8 cellular contexts compared by ENCODE assay signal in the genomic region with DNA sequence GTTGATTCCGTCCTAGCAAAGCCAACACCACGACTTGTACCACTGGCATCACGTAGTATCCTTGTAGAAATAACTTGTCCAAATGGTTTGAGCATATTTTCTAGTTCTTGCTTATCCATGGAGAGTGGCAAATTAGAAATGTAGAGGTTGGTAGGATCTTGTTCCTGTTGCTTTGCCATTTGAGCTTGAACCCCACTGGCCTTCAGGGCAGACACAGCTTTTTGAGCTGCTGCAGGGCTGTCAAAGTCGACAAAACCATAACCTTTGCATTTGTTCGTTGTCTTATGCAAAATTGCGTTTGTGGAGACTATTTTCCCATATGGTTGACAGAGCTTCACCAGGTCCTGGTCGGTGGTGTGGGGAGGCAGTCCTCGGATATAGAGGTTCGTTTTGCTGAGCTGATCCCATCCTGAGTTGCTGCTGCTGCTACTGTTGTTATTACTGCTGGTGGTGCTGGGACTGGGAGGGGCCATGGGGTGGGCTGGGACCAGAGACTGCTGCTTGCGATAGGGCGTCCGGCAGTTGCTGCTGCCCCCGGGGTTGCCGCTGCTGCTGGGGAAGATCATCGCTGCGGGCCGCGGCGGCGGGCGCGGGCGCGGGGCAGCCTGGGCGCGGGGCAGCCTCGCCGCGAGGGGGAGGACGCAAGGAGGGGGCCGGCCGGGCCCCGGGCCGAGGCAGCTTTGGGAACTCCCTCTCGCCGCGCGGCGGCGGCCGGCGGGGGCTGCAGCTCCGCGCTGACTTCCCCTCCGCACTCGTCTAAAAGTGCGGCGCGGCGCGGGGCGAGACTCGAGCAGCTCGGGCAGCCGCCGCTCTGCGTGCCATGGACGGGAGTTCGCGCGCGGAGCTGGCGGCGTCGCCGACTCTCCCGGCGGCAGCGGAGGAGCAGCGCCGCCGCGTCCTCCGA. TPM values are rescaled to one million over a fixed set of nuclear protein-coding genes. Genes with fewer than 3 reads are reported as not detected.
A peak's percentile ranks its signal among the peaks of the same experiment; 100 is the strongest.
DNase-seq lines count a peak whose midpoint lies in the region; ATAC-seq and TF ChIP-seq lines count a peak whose summit lies in the region.
"Not testable (repeated sequence)": the region's sequence is repeated elsewhere in the genome, so short reads cannot be mapped to it uniquely, and the experiment has no call there.

No MANE protein-coding gene starts in this region.

- H3K36me3 ChIP-seq in Caco-2 (ENCODE audit: control insufficient read depth, insufficient read depth, low read length); PC-9 (ENCODE audit: low read depth): not testable (repeated sequence)

- H3K9me3 ChIP-seq in Caco-2; PC-9 (ENCODE audit: insufficient read depth, low read depth): not testable (repeated sequence)

- ATAC-seq in GM21390 (IDR thresholded peaks at IDR 0.05; ENCODE audit: unreplicated experiment) (peak; percentile 50), HG03571 (IDR thresholded peaks at IDR 0.05; ENCODE audit: unreplicated experiment) (peak; percentile 52), esophagus mucosa (peak; percentile 44)

- peak overlapping the region; percentile 63 for H3K4me3 Mint-ChIP-seq in Caco-2 (ENCODE audit: unreplicated experiment)

- H3K9me3 Mint-ChIP-seq in Caco-2 (ENCODE audit: unreplicated experiment), result not testable (repeated sequence)

- H3K79me2 ChIP-seq in PC-9 (ENCODE audit: low read depth), result not testable (repeated sequence)

- H3K4me1 Mint-ChIP-seq in Caco-2 (ENCODE audit: low read depth, unreplicated experiment), result peaks cover 11% of the 10 kb centered on the region

- H3K27me3 Mint-ChIP-seq in Caco-2 (ENCODE audit: insufficient read depth, unreplicated experiment), result not testable (repeated sequence)

- intact Hi-C loops in Caco-2 (cut with micrococcal nuclease; ENCODE audit: unreplicated experiment), result loop anchor here (1.0 kb wide), 3 partner anchors 20 to 90 kb away; partner anchors contain the start of gene TMBIM4
- intact Hi-C loops in PC-9 (cut with micrococcal nuclease; ENCODE audit: unreplicated experiment), result not testable (repeated sequence)

- H3K27ac ChIP-seq in PC-9, result not testable (repeated sequence)

- POLR2A ChIA-PET in Caco-2 (lab: Charles Lee), result interaction anchor here (0.7 to 1.3 kb wide), 2 partner anchors 65 to 68 kb away, joined by 3 to 5 read pairs; partner anchors contain the start of gene TMBIM4
- POLR2A ChIA-PET in PC-9 (lab: Charles Lee; ENCODE audit: unreplicated experiment), result not testable (repeated sequence)

- peak overlapping the region; percentile 76 for H3K4me2 ChIP-seq in PC-9

- H3K27ac Mint-ChIP-seq in Caco-2 (ENCODE audit: unreplicated experiment), result not testable (repeated sequence)

- CTCF ChIA-PET in Caco-2 (lab: Charles Lee), result interaction anchor here (0.5 to 2.6 kb wide), 4 partner anchors 34 to 934 kb away, joined by 4 to 10 read pairs (median 6); partner anchors contain the start of gene TMBIM4
- CTCF ChIA-PET in PC-9 (lab: Charles Lee), result interaction anchor here (0.6 kb wide), 1 partner anchor 68 kb away, joined by 5 read pairs; no protein-coding TSS in a partner anchor

- peaks cover 15% of the 10 kb centered on the region for H3K4me1 ChIP-seq in Caco-2
- H3K4me1 ChIP-seq in PC-9 (replicated peaks; ENCODE audit: insufficient read depth), result peaks cover 17% of the 10 kb centered on the region

- TF ChIP-seq CTCF in Caco-2 (IDR thresholded peaks at IDR 0.05; ENCODE audit: insufficient read depth in 1 of 2, low read depth in 1 of 2, low read length in 1 of 2, severe bottlenecking in 1 of 2, unreplicated experiment in 1 of 2); PC-9 (conservative IDR thresholded peaks at IDR 0.05): not testable (repeated sequence)

- H3K36me3 Mint-ChIP-seq in Caco-2 (ENCODE audit: insufficient read depth, unreplicated experiment), result not testable (repeated sequence)

- H3K9me2 ChIP-seq in PC-9 (ENCODE audit: insufficient read depth), result not testable (repeated sequence)

- DNase-seq in Caco-2 (peak; percentile 56 to 58), PC-9 (peak in 1 of 2 experiments; percentile 24), mesenteric fat pad (ENCODE audit: low spot score) (peak; percentile 91)
- peak; percentile 2 to 4 for DNase-seq in activated T-helper 1 cell treated with anti-CD3 and anti-CD28 coated beads, Interleukin-2, amount 50 U/mL, for 16 hours (ENCODE audit: low read depth in 1 of 2, low spot score in 1 of 2)
- peak; percentile 17 for DNase-seq in stimulated activated CD8-positive, alpha-beta memory T cell treated with anti-CD3 and anti-CD28 coated beads, Interleukin-12 subunit alpha, Interleukin-12 subunit beta, amount 100 ng/mL, for 4 hours (ENCODE audit: low read depth)

- BruUV-seq in Caco-2 (replicated peaks; lab: Mats Ljungman, UMichigan); PC-9 (replicated peaks; lab: Mats Ljungman, UMichigan): not testable (repeated sequence)

- not testable (repeated sequence) for H3K27me3 ChIP-seq in Caco-2 (replicated peaks; ENCODE audit: control insufficient read depth, insufficient read depth, low read length); PC-9 (ENCODE audit: insufficient read depth, low read depth)

- H3K4me3 ChIP-seq in Caco-2 (ENCODE audit: low read depth, low read length) (peak overlapping the region; percentile 45), PC-9 (peak overlapping the region; percentile 64)

- H4K20me1 ChIP-seq in PC-9 (ENCODE audit: insufficient read depth), result not testable (repeated sequence)

- H2AFZ ChIP-seq in PC-9, result peak overlapping the region; percentile 85

- not testable (repeated sequence) for H3F3A ChIP-seq in PC-9 (ENCODE audit: insufficient read depth, low read depth)

RNA-seq across cellular contexts. Expression of gene IRAK3, which starts 46.0 kb away (rescaled TPM):
- total RNA-seq in Caco-2 (2022), result not detected in 2 replicates
- total RNA-seq in PC-9 (2021), result 0.07 TPM in 1 of 2 replicates, not detected in the other
- total RNA-seq in esophagus mucosa, result 3.0 TPM
- 58.9 TPM for total RNA-seq in mesenteric fat pad

Comparison
In these comparisons a context has a peak if more than half of its experiments do, and no peak if none do; other contexts are left out.
1. RNA of gene IRAK3, which starts 46.0 kb away (total RNA-seq): 58.9 TPM in mesenteric fat pad (single experiment); 3.0 TPM in esophagus mucosa (single experiment), 0.07 TPM in PC-9 and not detected in Caco-2; every median in the first group is over 10 times any median in the second.
2. Peak in every context shown above with its lines, with median percentiles within 50 percentile points of each other: ATAC-seq.